ENCODE assay signal across 31 cellular contexts in the genomic region with DNA sequence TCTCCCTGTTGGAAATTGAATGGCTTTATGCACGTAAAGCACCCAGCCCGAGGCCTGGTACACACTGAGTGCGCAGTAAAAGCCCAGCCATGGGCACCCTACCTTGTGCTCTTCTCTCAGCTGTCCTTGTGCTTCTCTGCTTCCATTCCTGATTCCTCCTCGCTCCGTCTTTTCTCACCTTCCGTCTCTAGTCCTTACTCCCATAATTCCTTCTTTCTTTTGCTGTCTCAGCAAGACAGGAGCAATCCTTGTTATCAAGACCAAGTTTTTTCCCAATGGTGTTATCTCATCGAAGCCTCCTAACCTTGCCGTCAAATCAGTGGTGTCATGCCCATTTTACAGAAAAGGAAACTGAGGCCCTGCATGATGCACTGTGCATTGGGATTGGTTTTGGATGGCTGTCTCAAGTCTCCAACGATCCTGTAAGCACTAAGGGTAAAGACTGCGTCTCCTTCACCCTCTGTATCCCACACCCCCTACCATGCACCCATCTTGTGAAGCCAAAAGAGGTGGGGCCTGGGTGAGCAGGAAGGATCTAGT. TPM values are rescaled to one million over a fixed set of nuclear protein-coding genes. Genes with fewer than 3 reads are reported as not detected.
"Had no signal": no experiment of that assay in that cellular context is flagged by ENCODE, and none has a peak within 500 bp of the region (broad histone marks: within the 10 kb centered on the region; RNA-seq: fewer than 3 reads in every experiment).

No MANE protein-coding gene starts in this region.

- H3K4me3 ChIP-seq: cardiac muscle cell, MG63, SJCRH30, SK-N-MC had no signal

- H3K4me1 Mint-ChIP-seq: activated CD4-positive, alpha-beta T cell treated with anti-CD3 and anti-CD28 coated beads, Interleukin-2, amount 10 ng/mL, durations not matched to agents 7 days and 5 days; central memory CD8-positive, alpha-beta T cell had no signal

- H3K27me3 ChIP-seq: brain microvascular endothelial cell, cardiac muscle cell, MG63 had no signal

- H3K36me3 ChIP-seq: brain microvascular endothelial cell, cardiac muscle cell, MG63, SJCRH30, WERI-Rb-1 had no signal

- H3K27ac Mint-ChIP-seq: activated CD4-positive, alpha-beta T cell treated with anti-CD3 and anti-CD28 coated beads, Interleukin-2, amount 10 ng/mL, durations not matched to agents 7 days and 5 days; activated CD8-positive, alpha-beta T cell treated with anti-CD3 and anti-CD28 coated beads, Interleukin-2, amount 10 ng/mL, durations not matched to agents 7 days and 5 days; activated naive CD4-positive, alpha-beta T cell treated with anti-CD3 and anti-CD28 coated beads for 36 hours; activated naive CD4-positive, alpha-beta T cell treated with anti-CD3 and anti-CD28 coated beads, Interleukin-2, amount 50 U/mL, for 72 hours; activated T-cell treated with anti-CD3 and anti-CD28 coated beads, Interleukin-2, amount 50 U/mL, for 24 hours; activated T-helper 1 cell treated with anti-CD3 and anti-CD28 coated beads, Interleukin-12 subunit alpha, Interleukin-12 subunit beta, Interleukin-2, Interleukin-4 antibody, amounts not matched to agents 30 ng/mL and 10 ng/mL and 1 ng/mL, durations not matched to agents 14 hours and 24 hours and 36 hours had no signal

- H3K4me1 ChIP-seq: SJCRH30 had no signal

- H3K9me3 Mint-ChIP-seq: activated CD4-positive, alpha-beta T cell treated with anti-CD3 and anti-CD28 coated beads, Interleukin-2, amount 10 ng/mL, durations not matched to agents 7 days and 5 days; activated naive CD4-positive, alpha-beta T cell treated with anti-CD3 and anti-CD28 coated beads for 36 hours; activated naive CD4-positive, alpha-beta T cell treated with anti-CD3 and anti-CD28 coated beads, Interleukin-2, amount 50 U/mL, for 72 hours; activated T-cell treated with anti-CD3 and anti-CD28 coated beads, Interleukin-2, amount 50 U/mL, for 24 hours; activated T-helper 1 cell treated with anti-CD3 and anti-CD28 coated beads, Interleukin-12 subunit alpha, Interleukin-12 subunit beta, Interleukin-2, Interleukin-4 antibody, amounts not matched to agents 30 ng/mL and 10 ng/mL and 1 ng/mL, durations not matched to agents 14 hours and 24 hours and 36 hours; central memory CD8-positive, alpha-beta T cell had no signal

- H3K4me3 Mint-ChIP-seq: activated CD4-positive, alpha-beta T cell treated with anti-CD3 and anti-CD28 coated beads, Interleukin-2, amount 10 ng/mL, durations not matched to agents 7 days and 5 days; activated CD8-positive, alpha-beta T cell treated with anti-CD3 and anti-CD28 coated beads, Interleukin-2, amount 10 ng/mL, durations not matched to agents 7 days and 5 days; activated naive CD4-positive, alpha-beta T cell treated with anti-CD3 and anti-CD28 coated beads for 36 hours; activated T-cell treated with anti-CD3 and anti-CD28 coated beads, Interleukin-2, amount 50 U/mL, for 24 hours; activated T-helper 1 cell treated with anti-CD3 and anti-CD28 coated beads, Interleukin-12 subunit alpha, Interleukin-12 subunit beta, Interleukin-2, Interleukin-4 antibody, amounts not matched to agents 30 ng/mL and 10 ng/mL and 1 ng/mL, durations not matched to agents 14 hours and 24 hours and 36 hours; central memory CD8-positive, alpha-beta T cell had no signal

- H3K9me3 ChIP-seq: MG63, SJCRH30 had no signal

- H3K36me3 Mint-ChIP-seq: activated naive CD4-positive, alpha-beta T cell treated with anti-CD3 and anti-CD28 coated beads, Interleukin-2, amount 50 U/mL, for 72 hours had no signal

- DNase-seq: activated CD4-positive, alpha-beta T cell treated with anti-CD3 and anti-CD28 coated beads, Interleukin-2, amount 10 ng/mL, durations not matched to agents 7 days and 5 days; activated CD4-positive, alpha-beta T cell treated with anti-CD3 and anti-CD28 coated beads, Interleukin-2, amount 50 U/mL, for 48 hours; activated CD8-positive, alpha-beta T cell treated with anti-CD3 and anti-CD28 coated beads, Interleukin-2, amount 10 ng/mL, durations not matched to agents 7 days and 5 days; activated gamma-delta T cell treated with Interleukin-2 at 50 U/mL for 16 hours; activated naive CD4-positive, alpha-beta T cell treated with anti-CD3 and anti-CD28 coated beads for 36 hours; activated T-cell treated with anti-CD3 and anti-CD28 coated beads, Interleukin-2, amount 50 U/mL, for 24 hours; anterior cingulate cortex; brain microvascular endothelial cell; Kasumi-1; MG63; NCI-H1048; NCI-H1105 treated with DMSO at 0.1 percent for 48 hours; NCI-H1436; NCI-H1694; NCI-H1930; NCI-H2081 treated with DMSO at 0.1 percent for 48 hours; NCI-H345; NCI-H524 treated with DMSO at 0.1 percent for 48 hours; SHP77; SJCRH30; T1000; WERI-Rb-1 had no signal

- H3K27me3 Mint-ChIP-seq: activated CD4-positive, alpha-beta T cell treated with anti-CD3 and anti-CD28 coated beads, Interleukin-2, amount 10 ng/mL, durations not matched to agents 7 days and 5 days had no signal

- H3K27ac ChIP-seq: brain microvascular endothelial cell, cardiac muscle cell, SJCRH30, SK-N-MC, WERI-Rb-1 had no signal

- ATAC-seq: activated CD8-positive, alpha-beta T cell treated with anti-CD3 and anti-CD28 coated beads, Interleukin-2, amount 10 ng/mL, durations not matched to agents 7 days and 5 days; activated naive CD4-positive, alpha-beta T cell treated with anti-CD3 and anti-CD28 coated beads, Interleukin-2, amount 50 U/mL, for 72 hours; Panc1 had no signal

RNA-seq across cellular contexts. Expression of gene CYTL1, which starts 30.1 kb away (rescaled TPM):
- total RNA-seq: activated CD4-positive, alpha-beta T cell treated with anti-CD3 and anti-CD28 coated beads, Interleukin-2, amount 10 ng/mL, durations not matched to agents 7 days and 5 days; activated CD8-positive, alpha-beta T cell treated with anti-CD3 and anti-CD28 coated beads, Interleukin-2, amount 10 ng/mL, durations not matched to agents 7 days and 5 days; activated naive CD4-positive, alpha-beta T cell treated with anti-CD3 and anti-CD28 coated beads for 36 hours; activated naive CD4-positive, alpha-beta T cell treated with anti-CD3 and anti-CD28 coated beads, Interleukin-2, amount 50 U/mL, for 72 hours; activated T-helper 1 cell treated with anti-CD3 and anti-CD28 coated beads, Interleukin-12 subunit alpha, Interleukin-12 subunit beta, Interleukin-2, Interleukin-4 antibody, amounts not matched to agents 30 ng/mL and 10 ng/mL and 1 ng/mL, durations not matched to agents 14 hours and 24 hours and 36 hours; NCI-H460; T-helper 1 cell treated with Interleukin-12 subunit alpha and Interleukin-12 subunit beta and Interleukin-4 antibody, amounts not matched to agents 30 ng/mL and 1 ng/mL, for 36 hours; T-helper 2 cell treated with Interferon-gamma antibody and Interleukin-4, amounts not matched to agents 100 ng/mL and 5 ng/mL, for 36 hours had no signal
